Comparison of ENCODE assay signal across 21 cellular contexts in the genomic region with DNA sequence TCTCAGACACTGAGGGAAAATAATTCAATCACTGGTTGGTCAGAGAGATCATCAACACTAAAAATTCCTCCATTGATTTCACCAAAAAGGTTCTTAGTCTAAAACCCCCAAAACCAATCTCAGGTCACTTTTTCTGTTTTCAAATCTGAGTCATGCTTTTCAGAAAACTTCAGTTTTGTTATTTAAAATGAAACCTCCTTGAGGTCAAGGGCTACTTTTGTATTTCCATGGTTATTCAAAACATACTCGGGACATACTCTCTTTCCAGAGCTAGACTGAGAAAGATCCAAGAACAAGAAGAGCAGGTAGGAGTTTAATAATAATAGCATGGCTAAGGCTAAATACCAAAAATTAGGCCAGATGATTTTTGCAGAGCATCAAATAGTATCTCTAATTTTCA.
DNase-seq lines count a peak whose midpoint lies in the region; ATAC-seq, FAIRE-seq and TF ChIP-seq lines count a peak whose summit lies in the region.
"Had no signal": no experiment of that assay in that cellular context is flagged by ENCODE, and none has a peak within 500 bp of the region (broad histone marks: within the 10 kb centered on the region; RNA-seq: fewer than 3 reads in every experiment).

No MANE protein-coding gene starts in this region.

- DNase-seq in GM12878 (ENCODE audit: low read depth, low spot score) (no peak), spleen (no peak), thyroid gland (no peak), foreskin melanocyte (no peak)
- DNase-seq in stimulated activated CD4-positive, alpha-beta T cell treated with anti-CD3 and anti-CD28 coated beads, Interleukin-15, amount 100 ng/mL, for 24 hours = no peak
- DNase-seq: Calu3; CD8-positive, alpha-beta T cell; EL; GM23248; KG1; MV-4-11; NCI-H1694 treated with DMSO at 0.1 percent for 48 hours; NCI-H510A; PC-3; SJCRH30 had no signal

- SMC1A ChIA-PET in GM12878 (lab: Charles Lee; ENCODE audit: uncharacterized antibody, unreplicated experiment) = no interaction called here

- H3K4me1 ChIP-seq in HUES48 (ENCODE audit: control insufficient read depth, insufficient read depth, low read length) (peaks cover 21% of the 10 kb centered on the region), GM12878 (ENCODE audit: control insufficient read depth, insufficient read depth, low read length) (peaks cover 6% of the 10 kb centered on the region), spleen (no peaks in the 10 kb centered on the region), thyroid gland (no peaks in the 10 kb centered on the region)
- H3K4me1 ChIP-seq: BLaER1, SJCRH30 had no signal

- WGBS in GM12878 (ENCODE audit: insufficient coverage, insufficient replicate concordance, low lambda C conversion rate, missing lambda C conversion rate) = 0% methylated on average over 1 of the region's 1 CpG
- WGBS in spleen, 5 donors = 61 to 83% (median 78%) methylated on average over 1 of the region's 1 CpG
- 35 to 47% methylated on average over 1 of the region's 1 CpG for WGBS in thyroid gland, 2 donors

- no peak for FAIRE-seq in GM12878 (lab: Jason Lieb, UNC)
- FAIRE-seq: A204.1, GM12892 had no signal

- H3K36me3 ChIP-seq in HUES48 (ENCODE audit: control insufficient read depth, insufficient read depth, low read length) (no peaks in the 10 kb centered on the region), GM12878 (ENCODE audit: control insufficient read depth in 2 of 2, insufficient read depth in 2 of 2, low read length in 1 of 2) (no peaks in the 10 kb centered on the region), spleen (no peaks in the 10 kb centered on the region), thyroid gland (no peaks in the 10 kb centered on the region)
- H3K36me3 ChIP-seq: BLaER1, SJCRH30 had no signal

- TF ChIP-seq EP300 in GM12878 (IDR thresholded peaks at IDR 0.05; ENCODE audit: borderline replicate concordance in 1 of 2, control insufficient read depth in 1 of 2, low read depth in 2 of 2, low read length in 2 of 2) = 0 out of 4 replicates have a peak, but pooled peaks of 1 of the 2 experiments have one; percentile 24

- H3K27ac ChIP-seq in HUES48 (ENCODE audit: low read depth, low read length) = peak overlapping the region; percentile 68
- no peak overlapping the region for H3K27ac ChIP-seq in GM12878 (ENCODE audit: control insufficient read depth, insufficient read depth)
- H3K27ac ChIP-seq in spleen = peak overlapping the region in 5 of 8 donors; percentile 32 to 54 (median 47)
- H3K27ac ChIP-seq in thyroid gland = no peak overlapping the region
- H3K27ac ChIP-seq: BLaER1, GM23248, RWPE1, SJCRH30 had no signal

- no peak overlapping the region for H3K4me3 ChIP-seq in HUES48 (ENCODE audit: low read depth, low read length)
- H3K4me3 ChIP-seq in GM12878 = no peak overlapping the region
- no peak overlapping the region for H3K4me3 ChIP-seq in spleen
- H3K4me3 ChIP-seq in thyroid gland (replicated peaks in 1 of 3) = no peak overlapping the region
- H3K4me3 ChIP-seq: BLaER1, GM23248, SJCRH30 had no signal

- ATAC-seq in GM18499 (IDR thresholded peaks at IDR 0.05; ENCODE audit: insufficient read depth, unreplicated experiment) (peak; percentile 44), GM12878 (peak; percentile 37)
- ATAC-seq: CD8-positive, alpha-beta T cell; PC-3 had no signal

- RAD21 ChIA-PET in GM12878 (lab: Charles Lee; ENCODE audit: unreplicated experiment) = no interaction called here

- no TSS peak for BruUV-seq in GM12878 (replicated peaks; lab: Mats Ljungman, UMichigan)

- TF ChIP-seq POLR2A in GM12878 (IDR thresholded peaks at IDR 0.05; ENCODE audit: low read depth, low read length) (no peak), spleen (IDR thresholded peaks at IDR 0.05) (no peak), thyroid gland (IDR thresholded peaks at IDR 0.05) (no peak)

- H3K4me2 ChIP-seq in GM12878 (ENCODE audit: control insufficient read depth, insufficient read depth) = no peak overlapping the region
- H3K4me2 ChIP-seq: BLaER1 had no signal

- H3K9me3 ChIP-seq in HUES48 (ENCODE audit: control insufficient read depth, insufficient read depth, low read length) (no peaks in the 10 kb centered on the region), GM12878 (replicated peaks; ENCODE audit: control insufficient read depth, insufficient read depth, low read length) (no peaks in the 10 kb centered on the region), spleen (peaks cover 0 to 3% (median 0%) of the 10 kb centered on the region in 8 donors), thyroid gland (no peaks in the 10 kb centered on the region)
- H3K9me3 ChIP-seq: BLaER1, SJCRH30 had no signal

- no peaks in the 10 kb centered on the region for H4K20me1 ChIP-seq in GM12878 (ENCODE audit: control insufficient read depth, insufficient read depth)
- H4K20me1 ChIP-seq: BLaER1 had no signal

- in situ Hi-C loops in GM12878 (cut with MboI) = no loop called here

- H3K27me3 ChIP-seq in HUES48 (ENCODE audit: control insufficient read depth, insufficient read depth, low read length) = no peaks in the 10 kb centered on the region
- no peaks in the 10 kb centered on the region for H3K27me3 ChIP-seq in GM12878 (replicated peaks in 1 of 2; ENCODE audit: control insufficient read depth in 2 of 2, insufficient read depth in 2 of 2, low read length in 1 of 2)
- no peaks in the 10 kb centered on the region for H3K27me3 ChIP-seq in spleen (replicated peaks in 1 of 7)
- no peaks in the 10 kb centered on the region for H3K27me3 ChIP-seq in thyroid gland
- H3K27me3 ChIP-seq: BLaER1 had no signal

- POLR2A ChIA-PET in GM12878 (lab: Charles Lee) = no interaction called here

- H2AFZ ChIP-seq in GM12878 (ENCODE audit: control insufficient read depth, low read depth, low read length) = no peak overlapping the region
- H2AFZ ChIP-seq: GM23248 had no signal

- H3K79me2 ChIP-seq in GM12878 (ENCODE audit: control insufficient read depth, insufficient read depth, low read length) = no peaks in the 10 kb centered on the region

- H3K9ac ChIP-seq in HUES48 (ENCODE audit: low read depth, low read length) (no peak overlapping the region), GM12878 (ENCODE audit: control insufficient read depth, insufficient read depth, low read length) (no peak overlapping the region)
- H3K9ac ChIP-seq: BLaER1, GM23248 had no signal

- TF ChIP-seq RAD21 in GM12878 (IDR thresholded peaks at IDR 0.05; ENCODE audit: insufficient read depth, low read depth, low read length) = no peak

- CTCF ChIA-PET in GM12878 (lab: Yijun Ruan, JAX) = no interaction called here

- TF ChIP-seq CTCF in GM12878 (IDR thresholded peaks at IDR 0.05 in 2 of 3, conservative IDR thresholded peaks at IDR 0.05 in 1 of 3; ENCODE audit: control insufficient read depth in 2 of 3, extremely low read depth in 1 of 3, insufficient read depth in 1 of 3, low read depth in 3 of 3, low read length in 3 of 3) (no peak), spleen (IDR thresholded peaks at IDR 0.05 in 8 of 11, conservative IDR thresholded peaks at IDR 0.05 in 3 of 11) (no peak), thyroid gland (IDR thresholded peaks at IDR 0.05) (no peak)

- intact Hi-C loops in GM12878 (cut with micrococcal nuclease; ENCODE audit: unreplicated experiment) (loop anchor here (5.0 kb wide), 1 partner anchor 37 kb away; no protein-coding TSS in a partner anchor), spleen (cut with DNase I; ENCODE audit: low total_unique reads) (no loop called here), thyroid gland (cut with DNase I) (no loop called here)

TF ChIP-seq in GM12878, 131 proteins besides CTCF, POLR2A, EP300 and RAD21 (continues in another document):
- TF ChIP-seq STAT3 (IDR thresholded peaks at IDR 0.05; ENCODE audit: low read depth, low read length) (no peak), JUNB (IDR thresholded peaks at IDR 0.05) (peak; percentile 73), TCF3 (IDR thresholded peaks at IDR 0.05; ENCODE audit: borderline replicate concordance, insufficient read depth, low read depth, low read length) (no peak), CBX3 (IDR thresholded peaks at IDR 0.05; ENCODE audit: borderline replicate concordance, low read depth) (no peak), SREBF1 (IDR thresholded peaks at IDR 0.05; ENCODE audit: low read length) (no peak), NR2F1 (conservative IDR thresholded peaks at IDR 0.05) (0 out of 2 replicates have a peak, but pooled peaks have one; percentile 17)
- TF ChIP-seq, protein P1, sequence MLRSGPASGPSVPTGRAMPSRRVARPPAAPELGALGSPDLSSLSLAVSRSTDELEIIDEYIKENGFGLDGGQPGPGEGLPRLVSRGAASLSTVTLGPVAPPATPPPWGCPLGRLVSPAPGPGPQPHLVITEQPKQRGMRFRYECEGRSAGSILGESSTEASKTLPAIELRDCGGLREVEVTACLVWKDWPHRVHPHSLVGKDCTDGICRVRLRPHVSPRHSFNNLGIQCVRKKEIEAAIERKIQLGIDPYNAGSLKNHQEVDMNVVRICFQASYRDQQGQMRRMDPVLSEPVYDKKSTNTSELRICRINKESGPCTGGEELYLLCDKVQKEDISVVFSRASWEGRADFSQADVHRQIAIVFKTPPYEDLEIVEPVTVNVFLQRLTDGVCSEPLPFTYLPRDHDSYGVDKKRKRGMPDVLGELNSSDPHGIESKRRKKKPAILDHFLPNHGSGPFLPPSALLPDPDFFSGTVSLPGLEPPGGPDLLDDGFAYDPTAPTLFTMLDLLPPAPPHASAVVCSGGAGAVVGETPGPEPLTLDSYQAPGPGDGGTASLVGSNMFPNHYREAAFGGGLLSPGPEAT (IDR thresholded peaks at IDR 0.05; ENCODE audit: low read depth) = peak; percentile 38; the same call in 1 of the 2 replicates
- TF ChIP-seq, protein P2, sequence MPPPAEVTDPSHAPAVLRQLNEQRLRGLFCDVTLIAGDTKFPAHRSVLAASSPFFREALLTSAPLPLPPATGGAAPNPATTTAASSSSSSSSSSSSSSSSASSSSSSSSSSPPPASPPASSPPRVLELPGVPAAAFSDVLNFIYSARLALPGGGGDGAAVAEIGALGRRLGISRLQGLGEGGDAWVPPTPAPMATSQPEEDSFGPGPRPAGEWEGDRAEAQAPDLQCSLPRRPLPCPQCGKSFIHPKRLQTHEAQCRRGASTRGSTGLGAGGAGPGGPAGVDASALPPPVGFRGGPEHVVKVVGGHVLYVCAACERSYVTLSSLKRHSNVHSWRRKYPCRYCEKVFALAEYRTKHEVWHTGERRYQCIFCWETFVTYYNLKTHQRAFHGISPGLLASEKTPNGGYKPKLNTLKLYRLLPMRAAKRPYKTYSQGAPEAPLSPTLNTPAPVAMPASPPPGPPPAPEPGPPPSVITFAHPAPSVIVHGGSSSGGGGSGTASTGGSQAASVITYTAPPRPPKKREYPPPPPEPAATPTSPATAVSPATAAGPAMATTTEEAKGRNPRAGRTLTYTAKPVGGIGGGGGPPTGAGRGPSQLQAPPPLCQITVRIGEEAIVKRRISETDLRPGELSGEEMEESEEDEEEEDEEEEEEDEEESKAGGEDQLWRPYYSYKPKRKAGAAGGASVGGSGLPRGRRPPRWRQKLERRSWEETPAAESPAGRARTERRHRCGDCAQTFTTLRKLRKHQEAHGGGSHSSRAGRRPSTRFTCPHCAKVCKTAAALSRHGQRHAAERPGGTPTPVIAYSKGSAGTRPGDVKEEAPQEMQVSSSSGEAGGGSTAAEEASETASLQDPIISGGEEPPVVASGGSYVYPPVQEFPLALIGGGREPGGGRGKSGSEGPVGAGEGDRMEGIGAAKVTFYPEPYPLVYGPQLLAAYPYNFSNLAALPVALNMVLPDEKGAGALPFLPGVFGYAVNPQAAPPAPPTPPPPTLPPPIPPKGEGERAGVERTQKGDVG (CRISPR knock-in tag; IDR thresholded peaks at IDR 0.05) = no peak

Comparison
In these comparisons a context has a peak if more than half of its experiments do, and no peak if none do; other contexts are left out.
1. H3K27ac ChIP-seq: peak in HUES48 (single experiment) and spleen (5 of 8); none in GM12878 (single experiment) and thyroid gland (0 of 3).